14 cellular contexts compared by ENCODE assay signal in the genomic region with DNA sequence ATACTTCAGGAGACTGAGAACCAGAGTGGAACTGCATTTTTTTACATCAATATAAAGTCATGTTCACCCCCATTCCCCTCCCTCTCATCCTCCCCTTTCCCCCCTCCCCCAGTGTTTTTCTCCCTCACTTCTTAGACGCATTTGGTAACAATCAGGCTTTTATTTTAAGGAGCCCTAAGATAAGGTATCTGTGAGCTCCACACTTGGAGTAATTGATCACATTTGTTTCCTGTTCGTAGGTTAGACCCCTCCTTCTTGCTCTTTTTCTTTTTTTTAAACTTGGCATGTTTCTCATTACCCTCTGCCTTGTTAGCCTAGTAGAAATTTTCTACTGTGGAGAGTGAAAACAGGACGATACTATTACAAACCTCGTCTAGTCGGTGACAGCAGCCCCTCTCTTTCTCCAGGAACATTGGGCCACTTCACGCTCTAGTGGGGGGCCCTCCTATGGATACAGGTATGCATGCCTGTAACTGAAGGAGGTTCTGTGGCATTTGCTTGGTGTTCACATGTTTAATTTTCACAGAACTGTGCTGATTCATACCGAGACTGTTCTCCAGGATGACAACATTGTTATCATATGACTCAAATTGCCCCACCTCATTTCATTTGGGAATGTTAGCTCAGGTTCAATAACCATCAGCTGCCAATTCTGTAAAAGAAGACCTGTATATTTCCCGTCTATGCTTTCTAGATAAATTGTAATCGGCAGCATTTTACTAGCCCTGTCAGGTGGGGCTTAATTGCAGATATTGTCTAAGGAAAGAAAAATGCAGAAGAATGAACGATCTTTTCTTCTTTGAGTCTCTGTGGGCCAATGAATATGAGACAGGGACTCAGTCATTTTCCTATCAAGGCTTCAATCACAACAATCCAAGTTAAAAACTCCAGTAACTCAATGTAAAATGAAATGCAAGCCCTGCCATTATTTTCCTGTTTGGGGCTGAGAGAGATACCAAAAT.
DNase-seq lines count a peak whose midpoint lies in the region; ATAC-seq, FAIRE-seq and TF ChIP-seq lines count a peak whose summit lies in the region.
"Had no signal": no experiment of that assay in that cellular context is flagged by ENCODE, and none has a peak within 500 bp of the region (broad histone marks: within the 10 kb centered on the region; RNA-seq: fewer than 3 reads in every experiment).

No MANE protein-coding gene starts in this region.

- POLR2A ChIA-PET in H1 (lab: Charles Lee; ENCODE audit: partially characterized antibody) = interaction anchor here (0.6 kb wide), 1 partner anchor 130 kb away, joined by 3 read pairs; no protein-coding TSS in a partner anchor

- CTCF ChIA-PET in H1 (lab: Charles Lee; ENCODE audit: partially characterized antibody) = interaction anchor here (0.6 to 1.4 kb wide), 3 partner anchors 9 to 1143 kb away, joined by 3 to 4 read pairs (median 3); no protein-coding TSS in a partner anchor

- H3K27me3 ChIP-seq in OCI-LY3 (ENCODE audit: low read depth, low read length) (peaks cover 11% of the 10 kb centered on the region; the same call in 1 of the 2 replicates), H1 (replicated peaks in 1 of 4; ENCODE audit: control insufficient read depth in 3 of 4, extremely low read depth in 1 of 4, insufficient read depth in 3 of 4, low read length in 3 of 4) (peaks cover 0 to 1% (median 0%) of the 10 kb centered on the region in 4 experiments; a peak in 1 of 7 replicates), lung (ENCODE audit: control insufficient read depth, insufficient read depth) (no peaks in the 10 kb centered on the region)
- H3K27me3 ChIP-seq: esophagus muscularis mucosa had no signal

- H3K9ac ChIP-seq in OCI-LY3 (ENCODE audit: low read length) (no peak overlapping the region), H1 (replicated peaks in 1 of 4; ENCODE audit: extremely low read depth in 1 of 4, low read depth in 3 of 4, low read length in 3 of 4) (no peak overlapping the region)

- no peak overlapping the region for H2BK12ac ChIP-seq in H1 (ENCODE audit: low read depth, low read length)

- no peaks in the 10 kb centered on the region for H4K20me1 ChIP-seq in OCI-LY3 (ENCODE audit: insufficient read depth, low read length)
- no peaks in the 10 kb centered on the region for H4K20me1 ChIP-seq in H1 (replicated peaks in 1 of 2; ENCODE audit: control insufficient read depth in 1 of 2, insufficient read depth in 2 of 2, low read length in 2 of 2)

- no peak for FAIRE-seq in H1 (lab: Jason Lieb, UNC)

- H2AFZ ChIP-seq in OCI-LY3 (ENCODE audit: low read depth, low read length) = no peak overlapping the region
- 0 out of 2 replicates have a peak overlapping the region, but pooled peaks have one; percentile 14 for H2AFZ ChIP-seq in H1 (ENCODE audit: low read length)

- H3K79me2 ChIP-seq in OCI-LY3 (ENCODE audit: low read length) (no peaks in the 10 kb centered on the region), H1 (ENCODE audit: control insufficient read depth in 1 of 2, insufficient read depth in 2 of 2, low read length in 2 of 2) (no peaks in the 10 kb centered on the region)

- no peak overlapping the region for H2BK15ac ChIP-seq in H1 (ENCODE audit: low read length)

- H3K4me3 ChIP-seq in OCI-LY3 (ENCODE audit: low read length) (no peak overlapping the region), H1 (ENCODE audit: extremely low read depth in 1 of 4, insufficient read depth in 2 of 4, low read depth in 3 of 4, low read length in 4 of 4) (no peak overlapping the region), lung (no peak overlapping the region)
- H3K4me3 ChIP-seq: adrenal gland, esophagus muscularis mucosa, thoracic aorta had no signal

- H3K23ac ChIP-seq in H1 (ENCODE audit: insufficient read length) = no peak overlapping the region

- H3K4me1 ChIP-seq in OCI-LY3 (ENCODE audit: low read length) = peaks cover 14% of the 10 kb centered on the region
- H3K4me1 ChIP-seq in H1 (replicated peaks in 1 of 4; ENCODE audit: control insufficient read depth in 3 of 4, insufficient read depth in 4 of 4, low read length in 3 of 4) = peaks cover 0 to 8% (median 2%) of the 10 kb centered on the region in 4 experiments; a peak in 3 of 7 replicates
- H3K4me1 ChIP-seq in lung (ENCODE audit: control insufficient read depth in 2 of 2, insufficient read depth in 2 of 2, low read length in 2 of 2) = no peaks in the 10 kb centered on the region
- H3K4me1 ChIP-seq: adrenal gland, esophagus muscularis mucosa had no signal

- H2AK5ac ChIP-seq in H1 (ENCODE audit: low read depth, low read length) = no peak overlapping the region

- H3K18ac ChIP-seq in H1 (ENCODE audit: extremely low read depth, low read length) = no peak overlapping the region

- no peak overlapping the region for H2BK20ac ChIP-seq in H1 (ENCODE audit: low read length)

- no peaks in the 10 kb centered on the region for H3K36me3 ChIP-seq in OCI-LY3 (replicated peaks; ENCODE audit: low read depth, low read length)
- no peaks in the 10 kb centered on the region for H3K36me3 ChIP-seq in H1 (ENCODE audit: control insufficient read depth in 2 of 4, insufficient read depth in 4 of 4, low read length in 3 of 4)
- H3K36me3 ChIP-seq in lung (ENCODE audit: control insufficient read depth in 2 of 2, insufficient read depth in 2 of 2, low read length in 2 of 2) = no peaks in the 10 kb centered on the region
- H3K36me3 ChIP-seq: adrenal gland, esophagus muscularis mucosa, thoracic aorta had no signal

- no peak overlapping the region for H2BK5ac ChIP-seq in H1 (ENCODE audit: low read depth, low read length)

- H3K9me3 ChIP-seq in OCI-LY3 (ENCODE audit: insufficient read depth, low read length) (no peaks in the 10 kb centered on the region), H1 (ENCODE audit: insufficient read depth in 2 of 2, low read depth in 1 of 2, low read length in 1 of 2) (no peaks in the 10 kb centered on the region), lung (ENCODE audit: control insufficient read depth in 2 of 2, insufficient read depth in 1 of 2, low read length in 1 of 2) (no peaks in the 10 kb centered on the region)
- H3K9me3 ChIP-seq: adrenal gland, esophagus muscularis mucosa, thoracic aorta had no signal

- H3K4ac ChIP-seq in H1 (replicated peaks; ENCODE audit: insufficient read length, low read depth, low read length) = no peak overlapping the region

- TF ChIP-seq CTCF in OCI-LY3 (IDR thresholded peaks at IDR 0.05; ENCODE audit: low read depth, low read length) = no peak
- TF ChIP-seq CTCF in H1 (IDR thresholded peaks at IDR 0.05; ENCODE audit: control extremely low read depth in 1 of 3, insufficient read depth in 1 of 3, low read depth in 1 of 3, low read length in 3 of 3) = no peak
- TF ChIP-seq CTCF in lung (IDR thresholded peaks at IDR 0.05; ENCODE audit: control extremely low read depth, extremely low read depth) = no peak

- H4K91ac ChIP-seq in H1 (replicated peaks; ENCODE audit: insufficient read length, low read length) = no peak overlapping the region

- H3K27ac ChIP-seq in OCI-LY3 (ENCODE audit: low read length) = no peak overlapping the region
- H3K27ac ChIP-seq in H1 (ENCODE audit: low read depth, low read length) = no peak overlapping the region
- H3K27ac ChIP-seq in lung (ENCODE audit: low read depth in 1 of 2, low read length in 1 of 2) = peak overlapping the region in 1 of 2 donors; percentile 79
- H3K27ac ChIP-seq: adrenal gland, esophagus muscularis mucosa, thoracic aorta had no signal

- no peak for TF ChIP-seq RAD21 in H1 (IDR thresholded peaks at IDR 0.05 in 1 of 2, conservative IDR thresholded peaks at IDR 0.05 in 1 of 2; ENCODE audit: low read depth in 2 of 2, low read length in 2 of 2)

- H3K79me1 ChIP-seq in H1 (ENCODE audit: low read depth, low read length) = no peaks in the 10 kb centered on the region

- H3K4me2 ChIP-seq in OCI-LY3 (ENCODE audit: low read length) (peak overlapping the region; percentile 6; the same call in 1 of the 2 replicates), H1 (ENCODE audit: insufficient read depth in 1 of 2, low read depth in 2 of 2, low read length in 2 of 2) (no peak overlapping the region)

- ATAC-seq in lung (ENCODE audit: insufficient read depth, low FRiP score) (peak; percentile 56), GM19463 (IDR thresholded peaks at IDR 0.05; ENCODE audit: unreplicated experiment) (no peak), HG02981 (IDR thresholded peaks at IDR 0.05; ENCODE audit: unreplicated experiment) (no peak), GM21360 (IDR thresholded peaks at IDR 0.05; ENCODE audit: unreplicated experiment) (no peak)
- no peak for ATAC-seq in stimulated activated naive CD8-positive, alpha-beta T cell treated with anti-CD3 and anti-CD28 coated beads, Interleukin-15, Interleukin-2, amounts not matched to agents 100 U/mL and 50 U/mL, for 24 hours
- ATAC-seq: left lobe of liver had no signal

- peak; percentile 35 for DNase-seq in CMK (ENCODE audit: low read depth)
- DNase-seq in H1 (ENCODE audit: low read depth in 1 of 2, low spot score in 2 of 2) = no peak
- peak; percentile 33 for DNase-seq in lung (ENCODE audit: low spot score)
- no peak for DNase-seq in stimulated activated naive CD8-positive, alpha-beta T cell treated with anti-CD3 and anti-CD28 coated beads, Interleukin-15, Interleukin-2, amounts not matched to agents 100 U/mL and 50 U/mL, for 24 hours
- DNase-seq: adrenal gland, NCI-H2029 treated with DMSO at 0.1 percent for 48 hours, T-helper 9 cell had no signal

- no peak for TF ChIP-seq POLR2A in H1 (IDR thresholded peaks at IDR 0.05; ENCODE audit: control extremely low read depth in 1 of 2, low read depth in 2 of 2, low read length in 2 of 2)

- no peak for TF ChIP-seq EP300 in H1 (IDR thresholded peaks at IDR 0.05; ENCODE audit: borderline replicate concordance in 1 of 2, low read depth in 2 of 2, low read length in 2 of 2)

- H3K56ac ChIP-seq in H1 (replicated peaks; ENCODE audit: insufficient read length, low read depth, low read length) = no peak overlapping the region

- H3K14ac ChIP-seq in H1 (ENCODE audit: insufficient read length) = no peak overlapping the region

- H3K23me2 ChIP-seq in H1 (ENCODE audit: low read depth, low read length) = no peaks in the 10 kb centered on the region

- no peak overlapping the region for H2BK120ac ChIP-seq in H1 (replicated peaks; ENCODE audit: low read depth, low read length)

- WGBS in H1 (ENCODE audit: extremely low coverage in 1 of 2, insufficient coverage in 1 of 2, insufficient read length in 1 of 2, insufficient replicate concordance in 2 of 2, low coverage in 1 of 2, low lambda C conversion rate in 2 of 2, missing lambda C conversion rate in 1 of 2), 2 experiments = 85% methylated on average over 10 of the region's 10 CpGs; no CpG with 5 or more reads in 1 of the 2 experiments
- WGBS in lung, 2 donors = 27 to 38% methylated on average over 10 of the region's 10 CpGs

- H4K8ac ChIP-seq in H1 (ENCODE audit: extremely low read depth, insufficient read depth, low read length) = no peak overlapping the region

- H4K5ac ChIP-seq in H1 (ENCODE audit: insufficient read length, low read depth, low read length) = no peak overlapping the region

TF ChIP-seq in H1, 55 proteins besides CTCF, POLR2A, EP300 and RAD21 (continues in another document):
- TF ChIP-seq NANOG (IDR thresholded peaks at IDR 0.05; ENCODE audit: insufficient read depth, low read depth, low read length, poor library complexity, severe bottlenecking) = no peak
- TF ChIP-seq SP2 (IDR thresholded peaks at IDR 0.05; ENCODE audit: low read length) = no peak
- no peak for TF ChIP-seq HDAC2 (IDR thresholded peaks at IDR 0.05; ENCODE audit: borderline replicate concordance in 1 of 2, low read depth in 2 of 2, low read length in 2 of 2)
- TF ChIP-seq TCF12 (IDR thresholded peaks at IDR 0.05; ENCODE audit: low read depth, low read length) = no peak

Comparison
In these comparisons a context has a peak if more than half of its experiments do, and no peak if none do; other contexts are left out.
1. DNase-seq: peak in CMK (single experiment) and lung (single experiment); none in H1 (0 of 2) and stimulated activated naive CD8-positive, alpha-beta T cell treated with anti-CD3 and anti-CD28 coated beads, Interleukin-15, Interleukin-2, amounts not matched to agents 100 U/mL and 50 U/mL, for 24 hours (single experiment).